Comparison of ENCODE assay signal across 9 cellular contexts in genomic region chr2:210502997-210503621, GRCh38. TPM values are rescaled to one million over a fixed set of nuclear protein-coding genes. Genes with fewer than 3 reads are reported as not detected.
DNase-seq lines count a peak whose midpoint lies in the region; ATAC-seq, FAIRE-seq and TF ChIP-seq lines count a peak whose summit lies in the region.
"Had no signal": no experiment of that assay in that cellular context is flagged by ENCODE, and none has a peak within 500 bp of the region (broad histone marks: within the 10 kb centered on the region; RNA-seq: fewer than 3 reads in every experiment).

No MANE protein-coding gene starts in this region.

- ATAC-seq in HG02870 (IDR thresholded peaks at IDR 0.05; ENCODE audit: unreplicated experiment): peak; percentile 87

- H3K4me1 Mint-ChIP-seq in activated CD4-positive, alpha-beta T cell treated with anti-CD3 and anti-CD28 coated beads, Interleukin-2, amount 10 ng/mL, durations not matched to agents 7 days and 5 days: peaks cover 2% of the 10 kb centered on the region
- H3K4me1 Mint-ChIP-seq in nephron progenitor cell: no peaks in the 10 kb centered on the region

- DNase-seq in AML-193 (lab: John Stamatoyannopoulos, UW) (peak; percentile 10 to 32), GM13977 (ENCODE audit: low spot score) (peak; percentile 45), NCI-H2029 treated with DMSO at 0.1 percent for 48 hours (lab: John Stamatoyannopoulos, UW) (peak; percentile 24), fibroblast of peridontal ligament (ENCODE audit: extremely low read depth) (peak; percentile 76), nephron progenitor cell (peak; percentile 32), urothelium cell line (ENCODE audit: low spot score) (peak; percentile 26)
- DNase-seq in activated CD4-positive, alpha-beta T cell treated with anti-CD3 and anti-CD28 coated beads, Interleukin-2, amount 10 ng/mL, durations not matched to agents 7 days and 5 days: peak; percentile 23

- FAIRE-seq in urothelium cell line (lab: Jason Lieb, UNC): no peak

- no peak overlapping the region for H3K4me3 Mint-ChIP-seq in activated CD4-positive, alpha-beta T cell treated with anti-CD3 and anti-CD28 coated beads, Interleukin-2, amount 10 ng/mL, durations not matched to agents 7 days and 5 days
- no peak overlapping the region for H3K4me3 Mint-ChIP-seq in nephron progenitor cell
- H3K4me3 Mint-ChIP-seq: T-helper 1 cell treated with Interleukin-12 subunit alpha and Interleukin-12 subunit beta and Interleukin-4 antibody, amounts not matched to agents 30 μg/mL and 1 μg/mL, for 36 hours had no signal

- H3K9me3 Mint-ChIP-seq in activated CD4-positive, alpha-beta T cell treated with anti-CD3 and anti-CD28 coated beads, Interleukin-2, amount 10 ng/mL, durations not matched to agents 7 days and 5 days: no peaks in the 10 kb centered on the region
- peaks cover 87% of the 10 kb centered on the region for H3K9me3 Mint-ChIP-seq in nephron progenitor cell
- H3K9me3 Mint-ChIP-seq: T-helper 1 cell treated with Interleukin-12 subunit alpha and Interleukin-12 subunit beta and Interleukin-4 antibody, amounts not matched to agents 30 μg/mL and 1 μg/mL, for 36 hours had no signal

- H3K36me3 Mint-ChIP-seq in activated CD4-positive, alpha-beta T cell treated with anti-CD3 and anti-CD28 coated beads, Interleukin-2, amount 10 ng/mL, durations not matched to agents 7 days and 5 days (ENCODE audit: low read depth): no peaks in the 10 kb centered on the region
- peaks cover 86% of the 10 kb centered on the region for H3K36me3 Mint-ChIP-seq in nephron progenitor cell (ENCODE audit: low read depth)

- POLR2A ChIA-PET in activated CD4-positive, alpha-beta T cell treated with anti-CD3 and anti-CD28 coated beads, Interleukin-2, amount 10 ng/mL, durations not matched to agents 7 days and 5 days (lab: Charles Lee): no interaction called here

- CTCF ChIA-PET in activated CD4-positive, alpha-beta T cell treated with anti-CD3 and anti-CD28 coated beads, Interleukin-2, amount 10 ng/mL, durations not matched to agents 7 days and 5 days (lab: Charles Lee): interaction anchor here (1.1 kb wide), 2 partner anchors 21 to 23 kb away, joined by 3 read pairs; no protein-coding TSS in a partner anchor

- in situ Hi-C loops in GM13977 (cut with MboI; ENCODE audit: low pct_unique_long_range_greater_than_20kb, low sequenced_read_pairs, unreplicated experiment): no loop called here

- TF ChIP-seq CTCF in GM13977 (IDR thresholded peaks at IDR 0.05; ENCODE audit: extremely low read depth, insufficient read depth, missing control alignments): peak; percentile 92
- peak; percentile 59 for TF ChIP-seq CTCF in nephron progenitor cell (IDR thresholded peaks at IDR 0.05)

- peaks cover 13% of the 10 kb centered on the region for H3K27me3 Mint-ChIP-seq in activated CD4-positive, alpha-beta T cell treated with anti-CD3 and anti-CD28 coated beads, Interleukin-2, amount 10 ng/mL, durations not matched to agents 7 days and 5 days
- peaks cover 2% of the 10 kb centered on the region for H3K27me3 Mint-ChIP-seq in nephron progenitor cell (ENCODE audit: low read depth, poor library complexity)

- H3K27ac Mint-ChIP-seq in activated CD4-positive, alpha-beta T cell treated with anti-CD3 and anti-CD28 coated beads, Interleukin-2, amount 10 ng/mL, durations not matched to agents 7 days and 5 days: no peak overlapping the region
- H3K27ac Mint-ChIP-seq in nephron progenitor cell: no peak overlapping the region
- H3K27ac Mint-ChIP-seq: T-helper 1 cell treated with Interleukin-12 subunit alpha and Interleukin-12 subunit beta and Interleukin-4 antibody, amounts not matched to agents 30 μg/mL and 1 μg/mL, for 36 hours had no signal

RNA-seq across cellular contexts. Expression of gene LANCL1, which starts 26.6 kb away (rescaled TPM):
- total RNA-seq in activated CD4-positive, alpha-beta T cell treated with anti-CD3 and anti-CD28 coated beads, Interleukin-2, amount 10 ng/mL, durations not matched to agents 7 days and 5 days: 10 to 100 TPM; 34.3 to 39.5 TPM

RNA-seq across cellular contexts. Expression of gene CPS1, which starts 53.3 kb away (rescaled TPM):
- total RNA-seq in activated CD4-positive, alpha-beta T cell treated with anti-CD3 and anti-CD28 coated beads, Interleukin-2, amount 10 ng/mL, durations not matched to agents 7 days and 5 days: 1 to 10 TPM in 1 of 2 experiments, under 1 TPM in 1; 0.48 to 1.4 TPM

Comparison
In these comparisons a context has a peak if more than half of its experiments do, and no peak if none do; other contexts are left out.
1. Peak in every context shown above with its lines: DNase-seq and ATAC-seq.
2. DNase-seq: peak in every context shown above with its lines; median percentile 76 in fibroblast of peridontal ligament; 45 in GM13977; 32 in nephron progenitor cell; 26 in urothelium cell line; 24 in NCI-H2029 treated with DMSO at 0.1 percent for 48 hours; 23 in activated CD4-positive, alpha-beta T cell treated with anti-CD3 and anti-CD28 coated beads, Interleukin-2, amount 10 ng/mL, durations not matched to agents 7 days and 5 days; 21 in AML-193.